In genomic region chr17:74028717-74029116, GRCh38 we compare ENCODE assay signal across 19 cellular contexts.
DNase-seq lines count a peak whose midpoint lies in the region; ATAC-seq and FAIRE-seq lines count a peak whose summit lies in the region.
"Had no signal": no experiment of that assay in that cellular context is flagged by ENCODE, and none has a peak within 500 bp of the region (broad histone marks: within the 10 kb centered on the region; RNA-seq: fewer than 3 reads in every experiment).

No MANE protein-coding gene starts in this region.

- POLR2A ChIA-PET in activated CD4-positive, alpha-beta T cell treated with anti-CD3 and anti-CD28 coated beads, Interleukin-2, amount 10 ng/mL, durations not matched to agents 7 days and 5 days (lab: Charles Lee) = no interaction called here

- H3K27ac Mint-ChIP-seq in activated CD4-positive, alpha-beta T cell treated with anti-CD3 and anti-CD28 coated beads, Interleukin-2, amount 10 ng/mL, durations not matched to agents 7 days and 5 days = peak overlapping the region; percentile 16
- peak overlapping the region in 1 of 2 donors; percentile 8 for H3K27ac Mint-ChIP-seq in stimulated activated naive CD8-positive, alpha-beta T cell treated with anti-CD3 and anti-CD28 coated beads, Interleukin-15, amount 100 ng/mL, for 72 hours
- no peak overlapping the region for H3K27ac Mint-ChIP-seq in natural killer cell treated with Interleukin-12 subunit alpha and Interleukin-12 subunit beta and Interleukin-15 and Interleukin-18, amount 100 ng/mL, for 72 hours
- H3K27ac Mint-ChIP-seq: CD8-positive, alpha-beta T cell; H9 had no signal

- H3K9me3 Mint-ChIP-seq in activated CD4-positive, alpha-beta T cell treated with anti-CD3 and anti-CD28 coated beads, Interleukin-2, amount 10 ng/mL, durations not matched to agents 7 days and 5 days = no peaks in the 10 kb centered on the region
- no peaks in the 10 kb centered on the region for H3K9me3 Mint-ChIP-seq in stimulated activated naive CD8-positive, alpha-beta T cell treated with anti-CD3 and anti-CD28 coated beads, Interleukin-15, amount 100 ng/mL, for 72 hours
- no peaks in the 10 kb centered on the region for H3K9me3 Mint-ChIP-seq in natural killer cell treated with Interleukin-12 subunit alpha and Interleukin-12 subunit beta and Interleukin-15 and Interleukin-18, amount 100 ng/mL, for 72 hours
- H3K9me3 Mint-ChIP-seq: CD8-positive, alpha-beta T cell; H9 had no signal

- H3K36me3 Mint-ChIP-seq in activated CD4-positive, alpha-beta T cell treated with anti-CD3 and anti-CD28 coated beads, Interleukin-2, amount 10 ng/mL, durations not matched to agents 7 days and 5 days (ENCODE audit: low read depth) = no peaks in the 10 kb centered on the region
- no peaks in the 10 kb centered on the region for H3K36me3 Mint-ChIP-seq in natural killer cell treated with Interleukin-12 subunit alpha and Interleukin-12 subunit beta and Interleukin-15 and Interleukin-18, amount 100 ng/mL, for 72 hours
- H3K36me3 Mint-ChIP-seq: CD8-positive, alpha-beta T cell had no signal

- no peak for FAIRE-seq in RCC 7860 (lab: Jason Lieb, UNC)
- FAIRE-seq: GM12878, GM19239, H1, HepG2 had no signal

- H3K27me3 Mint-ChIP-seq in activated CD4-positive, alpha-beta T cell treated with anti-CD3 and anti-CD28 coated beads, Interleukin-2, amount 10 ng/mL, durations not matched to agents 7 days and 5 days = no peaks in the 10 kb centered on the region
- peaks cover 23% of the 10 kb centered on the region for H3K27me3 Mint-ChIP-seq in stimulated activated naive CD8-positive, alpha-beta T cell treated with anti-CD3 and anti-CD28 coated beads, Interleukin-15, amount 100 ng/mL, for 72 hours
- H3K27me3 Mint-ChIP-seq in natural killer cell treated with Interleukin-12 subunit alpha and Interleukin-12 subunit beta and Interleukin-15 and Interleukin-18, amount 100 ng/mL, for 72 hours = peaks cover 15% of the 10 kb centered on the region in 2 donors

- DNase-seq in activated CD4-positive, alpha-beta T cell treated with anti-CD3 and anti-CD28 coated beads, Interleukin-2, amount 10 ng/mL, durations not matched to agents 7 days and 5 days = peak; percentile 11
- no peak for DNase-seq in activated CD4-positive, alpha-beta T cell treated with anti-CD3 and anti-CD28 coated beads, Interleukin-2, amount 50 U/mL, for 4 hours
- DNase-seq in stimulated activated naive CD8-positive, alpha-beta T cell treated with anti-CD3 and anti-CD28 coated beads, Interleukin-15, amount 100 ng/mL, for 72 hours = no peak
- no peak for DNase-seq in stimulated activated naive CD8-positive, alpha-beta T cell treated with anti-CD3 and anti-CD28 coated beads, Interleukin-15, Interleukin-2, amounts not matched to agents 100 U/mL and 50 U/mL, for 24 hours
- no peak for DNase-seq in natural killer cell treated with Interleukin-12 subunit alpha and Interleukin-12 subunit beta and Interleukin-15 and Interleukin-18, amount 100 ng/mL, for 72 hours (ENCODE audit: low spot score)
- no peak for DNase-seq in DMS114 treated with DMSO at 0.1 percent for 48 hours (lab: John Stamatoyannopoulos, UW; ENCODE audit: unreplicated experiment)
- DNase-seq in RCC 7860 (ENCODE audit: low spot score) = no peak
- DNase-seq: 8988T; Calu3; CD8-positive, alpha-beta T cell; DMS53; DND-41; EL; H9 had no signal

- peak; percentile 37 for ATAC-seq in stimulated activated naive CD8-positive, alpha-beta T cell treated with anti-CD3 and anti-CD28 coated beads, Interleukin-15, amount 100 ng/mL, for 72 hours
- no peak for ATAC-seq in stimulated activated naive CD8-positive, alpha-beta T cell treated with anti-CD3 and anti-CD28 coated beads, Interleukin-15, Interleukin-2, amounts not matched to agents 100 U/mL and 50 U/mL, for 24 hours
- peak; percentile 49 to 76 for ATAC-seq in natural killer cell treated with Interleukin-12 subunit alpha and Interleukin-12 subunit beta and Interleukin-15 and Interleukin-18, amount 100 ng/mL, for 72 hours
- ATAC-seq in HG03565 (IDR thresholded peaks at IDR 0.05; ENCODE audit: unreplicated experiment) = no peak
- ATAC-seq: CD8-positive, alpha-beta T cell; GM12878; HepG2 had no signal

- peaks cover 16% of the 10 kb centered on the region for H3K4me1 Mint-ChIP-seq in activated CD4-positive, alpha-beta T cell treated with anti-CD3 and anti-CD28 coated beads, Interleukin-2, amount 10 ng/mL, durations not matched to agents 7 days and 5 days
- H3K4me1 Mint-ChIP-seq in stimulated activated naive CD8-positive, alpha-beta T cell treated with anti-CD3 and anti-CD28 coated beads, Interleukin-15, amount 100 ng/mL, for 72 hours = no peaks in the 10 kb centered on the region
- H3K4me1 Mint-ChIP-seq in natural killer cell treated with Interleukin-12 subunit alpha and Interleukin-12 subunit beta and Interleukin-15 and Interleukin-18, amount 100 ng/mL, for 72 hours (ENCODE audit: low read depth in 2 of 2) = peaks cover 0 to 9% of the 10 kb centered on the region in 2 donors

- H3K4me3 Mint-ChIP-seq in activated CD4-positive, alpha-beta T cell treated with anti-CD3 and anti-CD28 coated beads, Interleukin-2, amount 10 ng/mL, durations not matched to agents 7 days and 5 days = no peak overlapping the region
- no peak overlapping the region for H3K4me3 Mint-ChIP-seq in stimulated activated naive CD8-positive, alpha-beta T cell treated with anti-CD3 and anti-CD28 coated beads, Interleukin-15, amount 100 ng/mL, for 72 hours
- H3K4me3 Mint-ChIP-seq in natural killer cell treated with Interleukin-12 subunit alpha and Interleukin-12 subunit beta and Interleukin-15 and Interleukin-18, amount 100 ng/mL, for 72 hours = no peak overlapping the region
- H3K4me3 Mint-ChIP-seq: CD8-positive, alpha-beta T cell; H9 had no signal

- CTCF ChIA-PET in activated CD4-positive, alpha-beta T cell treated with anti-CD3 and anti-CD28 coated beads, Interleukin-2, amount 10 ng/mL, durations not matched to agents 7 days and 5 days (lab: Charles Lee) = interaction anchor here (0.7 kb wide), 1 partner anchor 19 kb away, joined by 3 read pairs; no protein-coding TSS in a partner anchor

Comparison
In these comparisons a context has a peak if more than half of its experiments do, and no peak if none do; other contexts are left out.
1. ATAC-seq: peak in stimulated activated naive CD8-positive, alpha-beta T cell treated with anti-CD3 and anti-CD28 coated beads, Interleukin-15, amount 100 ng/mL, for 72 hours (single experiment) and natural killer cell treated with Interleukin-12 subunit alpha and Interleukin-12 subunit beta and Interleukin-15 and Interleukin-18, amount 100 ng/mL, for 72 hours (2 of 2); none in stimulated activated naive CD8-positive, alpha-beta T cell treated with anti-CD3 and anti-CD28 coated beads, Interleukin-15, Interleukin-2, amounts not matched to agents 100 U/mL and 50 U/mL, for 24 hours (single experiment) and HG03565 (single experiment).